Comparison of ENCODE assay signal across 25 cellular contexts in genomic region chr1:198716051-198716450, GRCh38.
DNase-seq lines count a peak whose midpoint lies in the region; ATAC-seq, FAIRE-seq and TF ChIP-seq lines count a peak whose summit lies in the region.
"Had no signal": no experiment of that assay in that cellular context is flagged by ENCODE, and none has a peak within 500 bp of the region (broad histone marks: within the 10 kb centered on the region; RNA-seq: fewer than 3 reads in every experiment).

No MANE protein-coding gene starts in this region.

- H2AFZ ChIP-seq in SK-N-SH (ENCODE audit: low read depth): 0 out of 2 replicates have a peak overlapping the region, but pooled peaks have one; percentile 31

- POLR2A ChIA-PET in SK-N-SH (lab: Yijun Ruan, JAX): no interaction called here
- POLR2A ChIA-PET in CD4-positive, alpha-beta T cell (lab: Charles Lee): interaction anchor here (0.7 to 1.2 kb wide), 2 partner anchors 13 to 126 kb away, joined by 3 read pairs; no protein-coding TSS in a partner anchor
- POLR2A ChIA-PET in activated CD4-positive, alpha-beta memory T cell treated with anti-CD3 and anti-CD28 coated beads, Interleukin-2, amount 10 ng/mL, durations not matched to agents 7 days and 5 days (lab: Charles Lee): interaction anchor here (1.0 to 1.7 kb wide), 2 partner anchors 12 to 15 kb away, joined by 5 read pairs; no protein-coding TSS in a partner anchor

- H3K9me3 ChIP-seq in SK-N-SH (no peaks in the 10 kb centered on the region), small intestine (ENCODE audit: control insufficient read depth, low read depth) (no peaks in the 10 kb centered on the region), SJCRH30 (replicated peaks) (no peaks in the 10 kb centered on the region)
- no peaks in the 10 kb centered on the region for H3K9me3 ChIP-seq in CD4-positive, alpha-beta T cell (ENCODE audit: control insufficient read depth, low read length)
- H3K9me3 ChIP-seq: right lobe of liver, vagina had no signal

- no peaks in the 10 kb centered on the region for H3K9me3 Mint-ChIP-seq in CD4-positive, alpha-beta T cell
- H3K9me3 Mint-ChIP-seq in activated CD4-positive, alpha-beta memory T cell treated with anti-CD3 and anti-CD28 coated beads, Interleukin-2, amount 10 ng/mL, durations not matched to agents 7 days and 5 days: no peaks in the 10 kb centered on the region
- no peaks in the 10 kb centered on the region for H3K9me3 Mint-ChIP-seq in immature natural killer cell

- H3K27ac Mint-ChIP-seq in CD4-positive, alpha-beta T cell: peak overlapping the region; percentile 51
- H3K27ac Mint-ChIP-seq in activated CD4-positive, alpha-beta memory T cell treated with anti-CD3 and anti-CD28 coated beads, Interleukin-2, amount 10 ng/mL, durations not matched to agents 7 days and 5 days: peak overlapping the region; percentile 68
- H3K27ac Mint-ChIP-seq in immature natural killer cell: peak overlapping the region in 5 of 6 donors; percentile 46 to 85 (median 78)

- peaks cover 65% of the 10 kb centered on the region for H3K4me1 Mint-ChIP-seq in CD4-positive, alpha-beta T cell (ENCODE audit: low read depth)
- H3K4me1 Mint-ChIP-seq in activated CD4-positive, alpha-beta memory T cell treated with anti-CD3 and anti-CD28 coated beads, Interleukin-2, amount 10 ng/mL, durations not matched to agents 7 days and 5 days: peaks cover 34% of the 10 kb centered on the region
- peaks cover 18 to 64% of the 10 kb centered on the region in 2 donors for H3K4me1 Mint-ChIP-seq in immature natural killer cell

- DNase-seq in SK-N-SH: no peak
- no peak for DNase-seq in CD4-positive, alpha-beta T cell
- no peak for DNase-seq in activated CD4-positive, alpha-beta memory T cell treated with anti-CD3 and anti-CD28 coated beads, Interleukin-2, amount 10 ng/mL, durations not matched to agents 7 days and 5 days
- DNase-seq in immature natural killer cell: no peak
- no peak for DNase-seq in putamen (ENCODE audit: low spot score)
- no peak for DNase-seq in small intestine
- no peak for DNase-seq in SJCRH30
- DNase-seq: activated CD4-positive, CD25-positive, alpha-beta regulatory T cell; amniotic stem cell; brain microvascular endothelial cell; hippocampal formation; left colon; mammary epithelial cell; NCI-H1092; NCI-H1694 treated with DMSO at 0.1 percent for 48 hours; NCI-H2171 treated with DMSO at 0.1 percent for 48 hours; NCI-H524 treated with DMSO at 0.1 percent for 48 hours; right lobe of liver; stimulated activated CD4-positive, alpha-beta T cell treated with anti-CD3 and anti-CD28 coated beads, Interleukin-12 subunit alpha, Interleukin-12 subunit beta, amount 100 ng/mL, for 4 hours; stimulated activated CD4-positive, alpha-beta T cell treated with anti-CD3 and anti-CD28 coated beads, Interleukin-4, amount 100 ng/mL, for 4 hours; stimulated activated naive CD4-positive, alpha-beta T cell treated with Interleukin-2 at 50 U/mL for 16 hours; T-helper 9 cell had no signal

- H3K4me2 ChIP-seq in SK-N-SH: no peak overlapping the region

- H3K27me3 ChIP-seq in SK-N-SH (ENCODE audit: insufficient read depth) (no peaks in the 10 kb centered on the region), small intestine (ENCODE audit: control insufficient read depth in 2 of 2, insufficient read depth in 2 of 2, low read length in 2 of 2) (no peaks in the 10 kb centered on the region), SJCRH30 (no peaks in the 10 kb centered on the region)
- H3K27me3 ChIP-seq in CD4-positive, alpha-beta T cell (ENCODE audit: control insufficient read depth, insufficient read depth, low read length): no peaks in the 10 kb centered on the region
- H3K27me3 ChIP-seq: brain microvascular endothelial cell, right lobe of liver, vagina had no signal

- no peaks in the 10 kb centered on the region for H3K27me3 Mint-ChIP-seq in CD4-positive, alpha-beta T cell
- no peaks in the 10 kb centered on the region for H3K27me3 Mint-ChIP-seq in activated CD4-positive, alpha-beta memory T cell treated with anti-CD3 and anti-CD28 coated beads, Interleukin-2, amount 10 ng/mL, durations not matched to agents 7 days and 5 days
- H3K27me3 Mint-ChIP-seq in immature natural killer cell (ENCODE audit: low read depth in 3 of 3): no peaks in the 10 kb centered on the region

- H3K36me3 Mint-ChIP-seq in CD4-positive, alpha-beta T cell (ENCODE audit: low read depth): peaks cover 100% of the 10 kb centered on the region
- peaks cover 81% of the 10 kb centered on the region for H3K36me3 Mint-ChIP-seq in activated CD4-positive, alpha-beta memory T cell treated with anti-CD3 and anti-CD28 coated beads, Interleukin-2, amount 10 ng/mL, durations not matched to agents 7 days and 5 days (ENCODE audit: low read depth)
- peaks cover 27 to 68% (median 49%) of the 10 kb centered on the region in 3 donors for H3K36me3 Mint-ChIP-seq in immature natural killer cell

- FAIRE-seq in small intestine (lab: Jason Lieb, UNC): no peak

- intact Hi-C loops in CD4-positive, alpha-beta T cell (cut with DNase I, micrococcal nuclease): loop anchor here in 1 of 2 experiments (2.0 to 5.0 kb wide), 2 partner anchors 17 to 36 kb away; no protein-coding TSS in a partner anchor

- ATAC-seq in SK-N-SH treated with all-trans-retinoic acid at 6 μM for 48 hours: no peak
- no peak for ATAC-seq in CD4-positive, alpha-beta T cell (ENCODE audit: poor library complexity)
- ATAC-seq: left colon, right lobe of liver had no signal

- H3K36me3 ChIP-seq in SK-N-SH (replicated peaks in 1 of 2; ENCODE audit: control insufficient read depth in 1 of 2, insufficient read depth in 2 of 2, low read length in 1 of 2) (no peaks in the 10 kb centered on the region), small intestine (ENCODE audit: control insufficient read depth in 2 of 2, insufficient read depth in 2 of 2, low read length in 2 of 2) (peaks cover 0 to 2% of the 10 kb centered on the region in 2 donors), SJCRH30 (no peaks in the 10 kb centered on the region)
- H3K36me3 ChIP-seq: brain microvascular endothelial cell, right lobe of liver, vagina had no signal

- H3K27ac ChIP-seq in SK-N-SH (ENCODE audit: low read depth in 2 of 2, low read length in 1 of 2) (no peak overlapping the region), small intestine (ENCODE audit: low read depth in 1 of 2, low read length in 1 of 2) (no peak overlapping the region), SJCRH30 (no peak overlapping the region)
- no peak overlapping the region for H3K27ac ChIP-seq in CD4-positive, alpha-beta T cell (ENCODE audit: low read depth, low read length)
- H3K27ac ChIP-seq: 22Rv1, brain microvascular endothelial cell, right lobe of liver, vagina had no signal

- no peak overlapping the region for H3K9ac ChIP-seq in SK-N-SH

- H3K4me3 Mint-ChIP-seq in CD4-positive, alpha-beta T cell: no peak overlapping the region
- no peak overlapping the region for H3K4me3 Mint-ChIP-seq in activated CD4-positive, alpha-beta memory T cell treated with anti-CD3 and anti-CD28 coated beads, Interleukin-2, amount 10 ng/mL, durations not matched to agents 7 days and 5 days
- peak overlapping the region in 1 of 5 donors; percentile 30 for H3K4me3 Mint-ChIP-seq in immature natural killer cell

- CTCF ChIA-PET in SK-N-SH (lab: Yijun Ruan, JAX): interaction anchor here (1.2 to 1.7 kb wide), 2 partner anchors 11 to 251 kb away, joined by 3 to 4 read pairs; no protein-coding TSS in a partner anchor
- CTCF ChIA-PET in CD4-positive, alpha-beta T cell (lab: Charles Lee): interaction anchor here (0.6 kb wide), 1 partner anchor 16 kb away, joined by 3 read pairs; no protein-coding TSS in a partner anchor
- CTCF ChIA-PET in activated CD4-positive, alpha-beta memory T cell treated with anti-CD3 and anti-CD28 coated beads, Interleukin-2, amount 10 ng/mL, durations not matched to agents 7 days and 5 days (lab: Charles Lee): interaction anchor here (1.0 kb wide), 1 partner anchor 15 kb away, joined by 3 read pairs; no protein-coding TSS in a partner anchor

- H3K4me1 ChIP-seq in SK-N-SH (ENCODE audit: control insufficient read depth in 1 of 2, insufficient read depth in 2 of 2, low read depth in 1 of 2, low read length in 1 of 2): no peaks in the 10 kb centered on the region
- no peaks in the 10 kb centered on the region for H3K4me1 ChIP-seq in small intestine (ENCODE audit: control insufficient read depth in 2 of 2, insufficient read depth in 1 of 2, low read depth in 1 of 2, low read length in 1 of 2)
- H3K4me1 ChIP-seq in SJCRH30: no peaks in the 10 kb centered on the region
- H3K4me1 ChIP-seq: right lobe of liver, vagina had no signal

- WGBS in SK-N-SH (ENCODE audit: low lambda C conversion rate): 81% methylated on average over 5 of the region's 5 CpGs
- WGBS in small intestine, 3 donors: 67 to 82% (median 81%) methylated on average over 5 of the region's 5 CpGs

- H3F3A ChIP-seq in SK-N-SH (replicated peaks; ENCODE audit: insufficient read depth): peaks cover 4% of the 10 kb centered on the region

- no peak for TF ChIP-seq CTCF in SK-N-SH (IDR thresholded peaks at IDR 0.05)
- TF ChIP-seq CTCF in CD4-positive, alpha-beta T cell (IDR thresholded peaks at IDR 0.05): no peak

- H3K9me2 ChIP-seq in SK-N-SH: no peaks in the 10 kb centered on the region

- H3K79me2 ChIP-seq in SK-N-SH (ENCODE audit: insufficient read depth): no peaks in the 10 kb centered on the region

- no peaks in the 10 kb centered on the region for H4K20me1 ChIP-seq in SK-N-SH (ENCODE audit: insufficient read depth)

- TF ChIP-seq RAD21 in SK-N-SH (IDR thresholded peaks at IDR 0.05; ENCODE audit: low read length): no peak

- TF ChIP-seq EP300 in SK-N-SH (IDR thresholded peaks at IDR 0.05; ENCODE audit: borderline replicate concordance in 1 of 2, low read depth in 1 of 2, low read length in 1 of 2): no peak

- no peak overlapping the region for H3K4me3 ChIP-seq in SK-N-SH (ENCODE audit: low read depth in 2 of 2, low read length in 1 of 2)
- no peak overlapping the region for H3K4me3 ChIP-seq in small intestine (ENCODE audit: low read depth in 1 of 2, low read length in 2 of 2)
- H3K4me3 ChIP-seq in SJCRH30: no peak overlapping the region
- H3K4me3 ChIP-seq: right lobe of liver, vagina had no signal

TF ChIP-seq in SK-N-SH, 30 proteins besides CTCF, POLR2A, EP300 and RAD21 (continues in another document):
- no peak for TF ChIP-seq ELF1 (IDR thresholded peaks at IDR 0.05)

TF ChIP-seq in SK-N-SH treated with all-trans-retinoic acid at 6 μM for 48 hours, 23 proteins besides CTCF, POLR2A, EP300 and RAD21 (continues in another document):
- TF ChIP-seq CREB5 (CRISPR knock-in tag; IDR thresholded peaks at IDR 0.05; ENCODE audit: low read depth) (no peak), ZFP30 (CRISPR knock-in tag; IDR thresholded peaks at IDR 0.05) (no peak), ZC3H10 (CRISPR knock-in tag; IDR thresholded peaks at IDR 0.05) (no peak), SNAI2 (CRISPR knock-in tag; IDR thresholded peaks at IDR 0.05) (no peak)
